ENCODE assay signal across 30 cellular contexts in genomic region chr3:119291062-119291700, GRCh38.
"Had no signal": no experiment of that assay in that cellular context is flagged by ENCODE, and none has a peak within 500 bp of the region (broad histone marks: within the 10 kb centered on the region; RNA-seq: fewer than 3 reads in every experiment).

No MANE protein-coding gene starts in this region.

- H3K27ac Mint-ChIP-seq: activated CD4-positive, alpha-beta memory T cell treated with anti-CD3 and anti-CD28 coated beads for 36 hours; activated CD4-positive, alpha-beta T cell treated with anti-CD3 and anti-CD28 coated beads for 36 hours; activated CD4-positive, alpha-beta T cell treated with anti-CD3 and anti-CD28 coated beads, Interleukin-2, amount 10 ng/mL, durations not matched to agents 24 days and 14 days; activated CD8-positive, alpha-beta memory T cell treated with anti-CD3 and anti-CD28 coated beads, Interleukin-2, amount 10 ng/mL, durations not matched to agents 7 days and 5 days; activated CD8-positive, alpha-beta T cell treated with anti-CD3 and anti-CD28 coated beads, Interleukin-2, amount 10 ng/mL, durations not matched to agents 7 days and 5 days; activated naive CD4-positive, alpha-beta T cell treated with anti-CD3 and anti-CD28 coated beads for 36 hours; activated naive CD8-positive, alpha-beta T cell; activated T-helper 1 cell treated with anti-CD3 and anti-CD28 coated beads, Interleukin-12 subunit alpha, Interleukin-12 subunit beta, Interleukin-2, Interleukin-4 antibody, amounts not matched to agents 30 ng/mL and 10 ng/mL and 1 ng/mL, durations not matched to agents 14 hours and 24 hours and 36 hours; activated T-helper 2 cell treated with anti-CD3 and anti-CD28 coated beads, Interferon-gamma antibody, Interleukin-2, Interleukin-4, amounts not matched to agents 10 μg/mL and 5 μg/mL and 100 μg/mL, durations not matched to agents 14 hours and 24 hours and 36 hours; dendritic cell treated with granulocyte-macrophage colony-stimulating factor and Interleukin-4, amounts not matched to agents 40 ng/mL and 50 ng/mL, for 4 days had no signal

- H3K4me3 Mint-ChIP-seq: activated CD4-positive, alpha-beta memory T cell treated with anti-CD3 and anti-CD28 coated beads for 36 hours; activated CD4-positive, alpha-beta T cell treated with anti-CD3 and anti-CD28 coated beads for 36 hours; activated CD4-positive, alpha-beta T cell treated with anti-CD3 and anti-CD28 coated beads, Interleukin-2, amount 10 ng/mL, durations not matched to agents 24 days and 14 days; activated CD8-positive, alpha-beta memory T cell treated with anti-CD3 and anti-CD28 coated beads, Interleukin-2, amount 10 ng/mL, durations not matched to agents 7 days and 5 days; activated CD8-positive, alpha-beta T cell treated with anti-CD3 and anti-CD28 coated beads, Interleukin-2, amount 10 ng/mL, durations not matched to agents 7 days and 5 days; activated naive CD4-positive, alpha-beta T cell treated with anti-CD3 and anti-CD28 coated beads for 36 hours; activated naive CD8-positive, alpha-beta T cell; activated T-helper 1 cell treated with anti-CD3 and anti-CD28 coated beads, Interleukin-12 subunit alpha, Interleukin-12 subunit beta, Interleukin-2, Interleukin-4 antibody, amounts not matched to agents 30 ng/mL and 10 ng/mL and 1 ng/mL, durations not matched to agents 14 hours and 24 hours and 36 hours; central memory CD8-positive, alpha-beta T cell; dendritic cell treated with granulocyte-macrophage colony-stimulating factor and Interleukin-4, amounts not matched to agents 40 ng/mL and 50 ng/mL, for 4 days had no signal

- H3K4me3 ChIP-seq: coronary artery, dorsolateral prefrontal cortex, esophagus muscularis mucosa, gastrocnemius medialis, heart left ventricle had no signal

- H3K4me1 ChIP-seq: foreskin keratinocyte had no signal

- H3K9me3 ChIP-seq: gastrocnemius medialis had no signal

- H3K36me3 ChIP-seq: brain microvascular endothelial cell, esophagus muscularis mucosa, gastrocnemius medialis, heart left ventricle had no signal

- ATAC-seq: activated CD4-positive, alpha-beta T cell treated with anti-CD3 and anti-CD28 coated beads for 36 hours; activated CD8-positive, alpha-beta memory T cell treated with anti-CD3 and anti-CD28 coated beads, Interleukin-2, amount 10 ng/mL, durations not matched to agents 7 days and 5 days; activated CD8-positive, alpha-beta T cell treated with anti-CD3 and anti-CD28 coated beads, Interleukin-2, amount 10 ng/mL, durations not matched to agents 7 days and 5 days; foreskin keratinocyte; gastrocnemius medialis; heart left ventricle had no signal

- H3K27me3 ChIP-seq: brain microvascular endothelial cell, esophagus muscularis mucosa, gastrocnemius medialis, heart left ventricle had no signal

- H3K27me3 Mint-ChIP-seq: activated CD4-positive, alpha-beta memory T cell treated with anti-CD3 and anti-CD28 coated beads for 36 hours; activated CD4-positive, alpha-beta T cell treated with anti-CD3 and anti-CD28 coated beads for 36 hours; activated naive CD8-positive, alpha-beta T cell had no signal

- DNase-seq: activated CD4-positive, alpha-beta memory T cell treated with anti-CD3 and anti-CD28 coated beads for 36 hours; activated CD4-positive, alpha-beta T cell treated with anti-CD3 and anti-CD28 coated beads for 36 hours; activated CD4-positive, alpha-beta T cell treated with anti-CD3 and anti-CD28 coated beads, Interleukin-2, amount 10 ng/mL, durations not matched to agents 24 days and 14 days; activated CD4-positive, CD25-positive, alpha-beta regulatory T cell; activated CD4-positive, CD25-positive, alpha-beta regulatory T cell treated with anti-CD3 and anti-CD28 coated beads, Interleukin-2, amount 50 U/mL, for 72 hours; activated CD8-positive, alpha-beta memory T cell treated with anti-CD3 and anti-CD28 coated beads, Interleukin-2, amount 10 ng/mL, durations not matched to agents 7 days and 5 days; activated CD8-positive, alpha-beta memory T cell treated with anti-CD3 and anti-CD28 coated beads, Interleukin-2, amount 50 U/mL, for 4 hours; activated CD8-positive, alpha-beta T cell treated with anti-CD3 and anti-CD28 coated beads, Interleukin-2, amount 10 ng/mL, durations not matched to agents 7 days and 5 days; activated effector memory CD4-positive, alpha-beta T cell treated with anti-CD3 and anti-CD28 coated beads, Interleukin-2, amount 50 U/mL, for 16 hours; activated naive CD4-positive, alpha-beta T cell treated with anti-CD3 and anti-CD28 coated beads for 36 hours; activated T-cell treated with anti-CD3 and anti-CD28 coated beads, Interleukin-2, amount 50 U/mL, for 1 hour; activated T-cell treated with anti-CD3 and anti-CD28 coated beads, Interleukin-2, amount 50 U/mL, for 48 hours; amniotic stem cell; anterior cingulate cortex; brain microvascular endothelial cell; dorsolateral prefrontal cortex; effector memory CD4-positive, alpha-beta T cell; erythroblast; foreskin keratinocyte; gastrocnemius medialis; glutamatergic neuron; heart left ventricle; T-helper 2 cell had no signal

- H3K27ac ChIP-seq: brain microvascular endothelial cell, coronary artery, dorsolateral prefrontal cortex, esophagus muscularis mucosa, foreskin keratinocyte, gastrocnemius medialis, heart left ventricle had no signal
